ENCODE assay signal across 20 cellular contexts in genomic region chr4:163920426-163920825, GRCh38.
DNase-seq lines count a peak whose midpoint lies in the region; ATAC-seq and TF ChIP-seq lines count a peak whose summit lies in the region.
"Had no signal": no experiment of that assay in that cellular context is flagged by ENCODE, and none has a peak within 500 bp of the region (broad histone marks: within the 10 kb centered on the region; RNA-seq: fewer than 3 reads in every experiment).

No MANE protein-coding gene starts in this region.

- WGBS in endodermal cell (ENCODE audit: insufficient coverage in 1 of 2, insufficient read length in 1 of 2), 2 experiments = 83 to 89% methylated on average over 1 to 2 of the region's 2 CpGs
- WGBS in mesenchymal stem cell = 81% methylated on average over 1 of the region's 2 CpGs

- H3K27ac ChIP-seq in GM23338 (ENCODE audit: low read depth) = no peak overlapping the region
- H3K27ac ChIP-seq in WERI-Rb-1 = no peak overlapping the region
- H3K27ac ChIP-seq in endodermal cell (ENCODE audit: low read depth, low read length) = no peak overlapping the region
- no peak overlapping the region for H3K27ac ChIP-seq in mesenchymal stem cell (ENCODE audit: low read length, poor library complexity, severe bottlenecking)
- H3K27ac ChIP-seq: 22Rv1, BLaER1, C4-2B, GM23248 had no signal

- peak; percentile 80 for ATAC-seq in GM23338
- ATAC-seq in stimulated activated effector memory CD8-positive, alpha-beta T cell treated with anti-CD3 and anti-CD28 coated beads, Interleukin-12 subunit alpha, Interleukin-12 subunit beta, amount 100 ng/mL, for 72 hours = no peak
- ATAC-seq: CD8-positive, alpha-beta T cell had no signal

- no peaks in the 10 kb centered on the region for H3K79me2 ChIP-seq in GM23338 (replicated peaks; ENCODE audit: insufficient read depth)

- H3K4me3 ChIP-seq in GM23338 (no peak overlapping the region), WERI-Rb-1 (ENCODE audit: low read depth, low read length) (no peak overlapping the region), endodermal cell (ENCODE audit: low read length) (no peak overlapping the region), mesenchymal stem cell (ENCODE audit: insufficient read depth in 1 of 2, low read depth in 1 of 2, low read length in 2 of 2) (no peak overlapping the region)
- H3K4me3 ChIP-seq: BLaER1, GM23248, HAP-1 had no signal

- H4K20me1 ChIP-seq in GM23338 (replicated peaks; ENCODE audit: insufficient read depth) = no peaks in the 10 kb centered on the region
- H4K20me1 ChIP-seq: BLaER1 had no signal

- peak overlapping the region; percentile 2 for H4K8ac ChIP-seq in mesenchymal stem cell (ENCODE audit: low read length)

- no peak overlapping the region for H3K18ac ChIP-seq in mesenchymal stem cell (ENCODE audit: low read depth in 1 of 2, low read length in 2 of 2)

- no peak overlapping the region for H2BK5ac ChIP-seq in mesenchymal stem cell (ENCODE audit: low read depth, low read length, poor library complexity, severe bottlenecking)

- no peak overlapping the region for H3K9ac ChIP-seq in endodermal cell (ENCODE audit: extremely low read depth, low read length, poor library complexity, severe bottlenecking)
- H3K9ac ChIP-seq in mesenchymal stem cell (ENCODE audit: low read length) = no peak overlapping the region
- H3K9ac ChIP-seq: BLaER1, GM23248 had no signal

- H3K27ac Mint-ChIP-seq in GM23338 (no peak overlapping the region), endodermal cell (peak overlapping the region; percentile 44), nephron progenitor cell (no peak overlapping the region)
- H3K27ac Mint-ChIP-seq in stimulated activated effector memory CD8-positive, alpha-beta T cell treated with anti-CD3 and anti-CD28 coated beads, Interleukin-12 subunit alpha, Interleukin-12 subunit beta, amount 100 ng/mL, for 72 hours = no peak overlapping the region
- H3K27ac Mint-ChIP-seq: B cell; CD4-positive, CD25-positive, alpha-beta regulatory T cell; CD8-positive, alpha-beta T cell; HFFc6 had no signal

- DNase-seq in GM23338 (ENCODE audit: low spot score) = peak; percentile 21
- DNase-seq in WERI-Rb-1 = peak; percentile 15
- no peak for DNase-seq in endodermal cell
- no peak for DNase-seq in mesenchymal stem cell
- no peak for DNase-seq in stimulated activated effector memory CD8-positive, alpha-beta T cell treated with anti-CD3 and anti-CD28 coated beads, Interleukin-12 subunit alpha, Interleukin-12 subunit beta, amount 100 ng/mL, for 72 hours (ENCODE audit: low spot score in 2 of 2)
- DNase-seq in activated effector memory CD4-positive, alpha-beta T cell treated with anti-CD3 and anti-CD28 coated beads, Interleukin-2, amount 50 U/mL, for 16 hours = no peak
- DNase-seq in NCI-H2171 (lab: John Stamatoyannopoulos, UW) = no peak
- DNase-seq in nephron progenitor cell = no peak
- DNase-seq: Caco-2; CD4-positive, CD25-positive, alpha-beta regulatory T cell; CD8-positive, alpha-beta T cell; DMS153; DND-41; GM23248; HFFc6 had no signal

- H4K91ac ChIP-seq in mesenchymal stem cell (ENCODE audit: low read length) = no peak overlapping the region

- no peaks in the 10 kb centered on the region for H3K9me3 ChIP-seq in WERI-Rb-1 (ENCODE audit: severe bottlenecking)
- no peaks in the 10 kb centered on the region for H3K9me3 ChIP-seq in endodermal cell (ENCODE audit: control insufficient read depth, low read length)
- H3K9me3 ChIP-seq in mesenchymal stem cell (ENCODE audit: control insufficient read depth, low read length) = no peaks in the 10 kb centered on the region
- H3K9me3 ChIP-seq: BLaER1, Caco-2, HAP-1 had no signal

- H3K36me3 ChIP-seq in GM23338 (ENCODE audit: insufficient read depth) (no peaks in the 10 kb centered on the region), WERI-Rb-1 (no peaks in the 10 kb centered on the region), endodermal cell (ENCODE audit: control insufficient read depth, insufficient read depth, low read length) (no peaks in the 10 kb centered on the region), mesenchymal stem cell (ENCODE audit: control insufficient read depth in 1 of 2, insufficient read depth in 2 of 2, low read depth in 1 of 2, low read length in 2 of 2) (no peaks in the 10 kb centered on the region)
- H3K36me3 ChIP-seq: BLaER1, HAP-1 had no signal

- H3K9me3 Mint-ChIP-seq in GM23338 (no peaks in the 10 kb centered on the region), endodermal cell (no peaks in the 10 kb centered on the region), nephron progenitor cell (no peaks in the 10 kb centered on the region)
- H3K9me3 Mint-ChIP-seq in stimulated activated effector memory CD8-positive, alpha-beta T cell treated with anti-CD3 and anti-CD28 coated beads, Interleukin-12 subunit alpha, Interleukin-12 subunit beta, amount 100 ng/mL, for 72 hours = no peaks in the 10 kb centered on the region
- H3K9me3 Mint-ChIP-seq: CD8-positive, alpha-beta T cell had no signal

- no peak overlapping the region for H3K14ac ChIP-seq in mesenchymal stem cell (ENCODE audit: low read length in 2 of 2)

- H2BK12ac ChIP-seq in mesenchymal stem cell (ENCODE audit: low read length in 2 of 2) = no peak overlapping the region

- H3K4me1 Mint-ChIP-seq in GM23338 = peaks cover 2% of the 10 kb centered on the region; the same call in 2 of the 3 replicates
- no peaks in the 10 kb centered on the region for H3K4me1 Mint-ChIP-seq in endodermal cell
- no peaks in the 10 kb centered on the region for H3K4me1 Mint-ChIP-seq in stimulated activated effector memory CD8-positive, alpha-beta T cell treated with anti-CD3 and anti-CD28 coated beads, Interleukin-12 subunit alpha, Interleukin-12 subunit beta, amount 100 ng/mL, for 72 hours
- no peaks in the 10 kb centered on the region for H3K4me1 Mint-ChIP-seq in nephron progenitor cell
- H3K4me1 Mint-ChIP-seq: B cell; CD4-positive, CD25-positive, alpha-beta regulatory T cell had no signal

- TF ChIP-seq CTCF in GM23338 (conservative IDR thresholded peaks at IDR 0.05; ENCODE audit: low read depth in 2 of 2) = no peak
- TF ChIP-seq CTCF in WERI-Rb-1 (IDR thresholded peaks at IDR 0.05; ENCODE audit: low read depth, low read length) = no peak
- TF ChIP-seq CTCF in endodermal cell (conservative IDR thresholded peaks at IDR 0.05) = no peak
- TF ChIP-seq CTCF in nephron progenitor cell (IDR thresholded peaks at IDR 0.05) = no peak

- H3K36me3 Mint-ChIP-seq in GM23338 (ENCODE audit: low read depth) = no peaks in the 10 kb centered on the region
- no peaks in the 10 kb centered on the region for H3K36me3 Mint-ChIP-seq in endodermal cell (ENCODE audit: low read depth)
- H3K36me3 Mint-ChIP-seq in stimulated activated effector memory CD8-positive, alpha-beta T cell treated with anti-CD3 and anti-CD28 coated beads, Interleukin-12 subunit alpha, Interleukin-12 subunit beta, amount 100 ng/mL, for 72 hours = no peaks in the 10 kb centered on the region
- no peaks in the 10 kb centered on the region for H3K36me3 Mint-ChIP-seq in nephron progenitor cell (ENCODE audit: low read depth)
- H3K36me3 Mint-ChIP-seq: CD4-positive, CD25-positive, alpha-beta regulatory T cell; CD8-positive, alpha-beta T cell had no signal

- H2AFZ ChIP-seq in GM23338 = no peak overlapping the region
- H2AFZ ChIP-seq in mesenchymal stem cell (ENCODE audit: low read depth, low read length) = no peak overlapping the region
- H2AFZ ChIP-seq: GM23248 had no signal

- H2BK120ac ChIP-seq in mesenchymal stem cell (ENCODE audit: low read depth, low read length) = no peak overlapping the region

- H3K27me3 Mint-ChIP-seq in GM23338 (ENCODE audit: insufficient read depth, low read depth, poor library complexity) (no peaks in the 10 kb centered on the region), endodermal cell (ENCODE audit: insufficient read depth) (no peaks in the 10 kb centered on the region), nephron progenitor cell (ENCODE audit: low read depth, poor library complexity) (no peaks in the 10 kb centered on the region)
- H3K27me3 Mint-ChIP-seq: B cell had no signal

- H3K4me2 ChIP-seq in GM23338 (no peak overlapping the region), mesenchymal stem cell (ENCODE audit: low read length, poor library complexity, severe bottlenecking) (no peak overlapping the region)
- H3K4me2 ChIP-seq: BLaER1 had no signal

- H2AK5ac ChIP-seq in mesenchymal stem cell (ENCODE audit: low read length, severe bottlenecking) = no peak overlapping the region

- H3F3A ChIP-seq in GM23338 (replicated peaks; ENCODE audit: low read depth) = no peaks in the 10 kb centered on the region

- no peaks in the 10 kb centered on the region for H3K9me2 ChIP-seq in GM23338 (ENCODE audit: insufficient read depth)

- no peak overlapping the region for H3K23ac ChIP-seq in mesenchymal stem cell (ENCODE audit: low read length in 2 of 2)

- H3K27me3 ChIP-seq in GM23338 (ENCODE audit: insufficient read depth) (no peaks in the 10 kb centered on the region), WERI-Rb-1 (ENCODE audit: insufficient read depth, low read depth, severe bottlenecking) (no peaks in the 10 kb centered on the region), endodermal cell (ENCODE audit: control insufficient read depth, insufficient read depth, low read length, poor library complexity, severe bottlenecking) (no peaks in the 10 kb centered on the region), mesenchymal stem cell (ENCODE audit: control insufficient read depth in 1 of 2, insufficient read depth in 1 of 2, low read length in 2 of 2) (no peaks in the 10 kb centered on the region)
- H3K27me3 ChIP-seq: BLaER1 had no signal

- H3K4me3 Mint-ChIP-seq in GM23338 (no peak overlapping the region), endodermal cell (no peak overlapping the region), nephron progenitor cell (no peak overlapping the region)
- H3K4me3 Mint-ChIP-seq in stimulated activated effector memory CD8-positive, alpha-beta T cell treated with anti-CD3 and anti-CD28 coated beads, Interleukin-12 subunit alpha, Interleukin-12 subunit beta, amount 100 ng/mL, for 72 hours = no peak overlapping the region
- H3K4me3 Mint-ChIP-seq: B cell; CD4-positive, CD25-positive, alpha-beta regulatory T cell; CD8-positive, alpha-beta T cell; HFFc6 had no signal

- H3K4me1 ChIP-seq in GM23338 (ENCODE audit: insufficient read depth) (no peaks in the 10 kb centered on the region), endodermal cell (ENCODE audit: control insufficient read depth, insufficient read depth, low read length) (no peaks in the 10 kb centered on the region), mesenchymal stem cell (ENCODE audit: control insufficient read depth, insufficient read depth, low read depth, low read length) (no peaks in the 10 kb centered on the region)
- H3K4me1 ChIP-seq: BLaER1, Caco-2, HAP-1 had no signal

- no peaks in the 10 kb centered on the region for H3K79me1 ChIP-seq in mesenchymal stem cell (replicated peaks; ENCODE audit: low read length, poor library complexity, severe bottlenecking)

- no peak overlapping the region for H2BK15ac ChIP-seq in mesenchymal stem cell (ENCODE audit: low read depth, poor library complexity, severe bottlenecking)

- no peak overlapping the region for H3K4ac ChIP-seq in mesenchymal stem cell (ENCODE audit: low read depth in 1 of 2, low read length in 2 of 2)

TF ChIP-seq in GM23338, 12 proteins besides CTCF, POLR2A, EP300 and RAD21 (continues in another document):
- no peak for TF ChIP-seq ZNF331 (CRISPR knock-in tag; IDR thresholded peaks at IDR 0.05; ENCODE audit: low read depth)
- TF ChIP-seq CREB1 (CRISPR knock-in tag; IDR thresholded peaks at IDR 0.05; ENCODE audit: low read depth) = no peak
- no peak for TF ChIP-seq JUNB (IDR thresholded peaks at IDR 0.05; ENCODE audit: unreplicated experiment)

Comparison
In these comparisons a context has a peak if more than half of its experiments do, and no peak if none do; other contexts are left out.
1. DNase-seq: peak in GM23338 (single experiment) and WERI-Rb-1 (single experiment); none in endodermal cell (single experiment), mesenchymal stem cell (single experiment), stimulated activated effector memory CD8-positive, alpha-beta T cell treated with anti-CD3 and anti-CD28 coated beads, Interleukin-12 subunit alpha, Interleukin-12 subunit beta, amount 100 ng/mL, for 72 hours (0 of 2), activated effector memory CD4-positive, alpha-beta T cell treated with anti-CD3 and anti-CD28 coated beads, Interleukin-2, amount 50 U/mL, for 16 hours (single experiment), NCI-H2171 (single experiment) and nephron progenitor cell (single experiment).